In the genomic region with DNA sequence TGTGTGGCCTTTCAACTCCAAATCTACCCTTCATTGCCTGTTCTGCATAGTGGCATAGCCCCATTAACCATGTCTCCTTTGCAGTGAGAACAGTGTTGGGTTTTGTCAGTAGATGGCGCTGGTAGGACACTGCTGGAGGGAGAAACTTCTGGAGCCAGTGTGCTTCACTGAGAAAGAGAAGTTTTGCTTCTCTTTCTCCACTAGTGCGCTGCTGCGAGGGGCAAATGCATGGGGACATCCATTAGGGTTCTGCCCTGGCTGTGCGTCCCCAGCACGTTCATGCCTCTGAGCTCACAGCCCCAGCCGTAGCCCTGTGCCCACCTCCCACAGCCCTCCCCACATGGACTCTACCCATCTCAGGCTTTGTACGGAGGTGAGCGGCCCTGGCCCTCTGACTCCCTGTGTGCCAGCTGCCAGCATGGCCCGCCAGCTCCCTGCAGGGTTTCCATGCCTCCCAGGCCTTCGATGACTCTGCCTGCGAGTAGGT, we compare ENCODE assay signal across 8 cellular contexts. TPM values are rescaled to one million over a fixed set of nuclear protein-coding genes. Genes with fewer than 3 reads are reported as not detected.
DNase-seq lines count a peak whose midpoint lies in the region; ATAC-seq and TF ChIP-seq lines count a peak whose summit lies in the region.

No MANE protein-coding gene starts in this region.

- H3K36me3 ChIP-seq in ascending aorta = no peaks in the 10 kb centered on the region

- H3K4me3 ChIP-seq in ascending aorta = no peak overlapping the region

- intact Hi-C loops in ascending aorta (cut with DNase I) = loop anchor here (1.0 kb wide), 3 partner anchors 57 to 340 kb away; no protein-coding TSS in a partner anchor

- H3K27me3 ChIP-seq in ascending aorta = no peaks in the 10 kb centered on the region

- peaks cover 0 to 2% of the 10 kb centered on the region in 2 donors for H3K4me1 ChIP-seq in ascending aorta

- peak; percentile 25 to 66 for DNase-seq in NCI-H524 (lab: John Stamatoyannopoulos, UW)
- DNase-seq in NCI-H524 treated with DMSO at 0.1 percent for 48 hours (lab: John Stamatoyannopoulos, UW) = no peak
- peak; percentile 57 for DNase-seq in NCI-H1694 treated with DMSO at 0.1 percent for 48 hours (lab: John Stamatoyannopoulos, UW)
- peak; percentile 9 for DNase-seq in T-helper 22 cell (ENCODE audit: low read depth)
- DNase-seq in ascending aorta (ENCODE audit: low spot score in 2 of 2) = peak in 1 of 2 donors; percentile 82
- peak; percentile 64 for DNase-seq in hippocampal formation (lab: John Stamatoyannopoulos, UW)
- DNase-seq in smooth muscle cell of the brain vasculature (ENCODE audit: low read depth, low spot score) = peak; percentile 29

- no peak overlapping the region for H3K27ac ChIP-seq in ascending aorta

- TF ChIP-seq CTCF in ascending aorta (IDR thresholded peaks at IDR 0.05) = peak; percentile 75 to 93 (median 82)

- no peaks in the 10 kb centered on the region for H3K9me3 ChIP-seq in ascending aorta

- ATAC-seq in HG02678 (IDR thresholded peaks at IDR 0.05; ENCODE audit: unreplicated experiment) = no peak

RNA-seq across cellular contexts. Expression of gene RIMS3, which starts 53.1 kb away (rescaled TPM):
- total RNA-seq in ascending aorta = 43.9 TPM
